25 cellular contexts compared by ENCODE assay signal in genomic region chr1:161161652-161162051, GRCh38. TPM values are rescaled to one million over a fixed set of nuclear protein-coding genes. Genes with fewer than 3 reads are reported as not detected.
A peak's percentile ranks its signal among the peaks of the same experiment; 100 is the strongest.
DNase-seq lines count a peak whose midpoint lies in the region; ATAC-seq, FAIRE-seq and TF ChIP-seq lines count a peak whose summit lies in the region.
"Had no signal": no experiment of that assay in that cellular context is flagged by ENCODE, and none has a peak within 500 bp of the region (broad histone marks: within the 10 kb centered on the region; RNA-seq: fewer than 3 reads in every experiment).

No MANE protein-coding gene starts in this region.

- no peaks in the 10 kb centered on the region for H3K27me3 ChIP-seq in DND-41 (ENCODE audit: insufficient read depth, low read length, poor library complexity)
- no peaks in the 10 kb centered on the region for H3K27me3 ChIP-seq in K562 (ENCODE audit: control insufficient read depth in 2 of 2, insufficient read depth in 2 of 2, low read length in 2 of 2)
- H3K27me3 ChIP-seq in neural progenitor cell, result no peaks in the 10 kb centered on the region
- H3K27me3 ChIP-seq: BLaER1 treated with 17β-estradiol and CSF1 and Interleukin-3, amounts not matched to agents 10 nM and 100 nM; heart right ventricle; right atrium auricular region had no signal

- no peaks in the 10 kb centered on the region for H3K9me3 Mint-ChIP-seq in activated CD4-positive, alpha-beta T cell treated with anti-CD3 and anti-CD28 coated beads, Interleukin-2, amount 10 ng/mL, durations not matched to agents 24 days and 14 days
- no peaks in the 10 kb centered on the region for H3K9me3 Mint-ChIP-seq in neural progenitor cell
- H3K9me3 Mint-ChIP-seq: activated naive CD4-positive, alpha-beta T cell treated with anti-CD3 and anti-CD28 coated beads, Interleukin-2, amount 50 U/mL, for 24 hours had no signal

- TF ChIP-seq EP300 in K562 (IDR thresholded peaks at IDR 0.05; ENCODE audit: low read length), result no peak

- H4K20me1 ChIP-seq in DND-41 (ENCODE audit: insufficient read depth, low read length) (no peaks in the 10 kb centered on the region), K562 (replicated peaks; ENCODE audit: control insufficient read depth, insufficient read depth, low read length) (no peaks in the 10 kb centered on the region), neural progenitor cell (ENCODE audit: low read depth) (no peaks in the 10 kb centered on the region)
- H4K20me1 ChIP-seq: BLaER1 treated with 17β-estradiol and CSF1 and Interleukin-3, amounts not matched to agents 10 nM and 100 nM had no signal

- in situ Hi-C loops in K562 (cut with MboI), result no loop called here

- H3K27me3 Mint-ChIP-seq in activated CD4-positive, alpha-beta T cell treated with anti-CD3 and anti-CD28 coated beads, Interleukin-2, amount 10 ng/mL, durations not matched to agents 24 days and 14 days, result no peaks in the 10 kb centered on the region
- H3K27me3 Mint-ChIP-seq in neural progenitor cell (ENCODE audit: insufficient read depth, low read depth), result peaks cover 9% of the 10 kb centered on the region
- H3K27me3 Mint-ChIP-seq: activated naive CD4-positive, alpha-beta T cell treated with anti-CD3 and anti-CD28 coated beads, Interleukin-2, amount 50 U/mL, for 24 hours had no signal

- H3K4me3 Mint-ChIP-seq in activated CD4-positive, alpha-beta T cell treated with anti-CD3 and anti-CD28 coated beads, Interleukin-2, amount 10 ng/mL, durations not matched to agents 24 days and 14 days, result peak overlapping the region; percentile 91
- peak overlapping the region; percentile 50 for H3K4me3 Mint-ChIP-seq in neural progenitor cell

- no peak overlapping the region for H3K27ac Mint-ChIP-seq in activated CD4-positive, alpha-beta T cell treated with anti-CD3 and anti-CD28 coated beads, Interleukin-2, amount 10 ng/mL, durations not matched to agents 24 days and 14 days
- no peak overlapping the region for H3K27ac Mint-ChIP-seq in neural progenitor cell
- H3K27ac Mint-ChIP-seq: activated naive CD4-positive, alpha-beta T cell treated with anti-CD3 and anti-CD28 coated beads, Interleukin-2, amount 50 U/mL, for 24 hours had no signal

- H3K79me2 ChIP-seq in DND-41 (ENCODE audit: insufficient read depth, low read length) (peaks cover 21% of the 10 kb centered on the region), K562 (ENCODE audit: control insufficient read depth, insufficient read depth, low read length) (peaks cover 55% of the 10 kb centered on the region), neural progenitor cell (ENCODE audit: low read depth) (peaks cover 11% of the 10 kb centered on the region)

- H3K4me2 ChIP-seq in DND-41 (ENCODE audit: insufficient read depth, low read length), result peak overlapping the region; percentile 88
- peak overlapping the region; percentile 83 for H3K4me2 ChIP-seq in K562 (ENCODE audit: insufficient read depth, low read length)
- no peak overlapping the region for H3K4me2 ChIP-seq in neural progenitor cell
- H3K4me2 ChIP-seq: A549 had no signal

- H3K4me3 ChIP-seq in DND-41 (ENCODE audit: low read depth in 1 of 2, low read length in 2 of 2), result no peak overlapping the region
- peak overlapping the region; percentile 17 for H3K4me3 ChIP-seq in K562
- H3K4me3 ChIP-seq in neural progenitor cell, result no peak overlapping the region
- H3K4me3 ChIP-seq: A549, heart right ventricle, right atrium auricular region had no signal

- FAIRE-seq in K562 (lab: Jason Lieb, UNC), result no peak
- FAIRE-seq: A549, GM18507, urothelium cell line had no signal

- peaks cover 36% of the 10 kb centered on the region for H3F3A ChIP-seq in neural progenitor cell (ENCODE audit: low read depth)

- no peaks in the 10 kb centered on the region for H3K9me1 ChIP-seq in K562 (ENCODE audit: control insufficient read depth, insufficient read depth, low read length)

- H3K9me3 ChIP-seq in DND-41 (ENCODE audit: insufficient read depth, low read length, severe bottlenecking) (no peaks in the 10 kb centered on the region), K562 (replicated peaks; ENCODE audit: control insufficient read depth, insufficient read depth, low read depth, low read length) (no peaks in the 10 kb centered on the region), neural progenitor cell (ENCODE audit: low read depth) (no peaks in the 10 kb centered on the region)
- H3K9me3 ChIP-seq: A549; BLaER1 treated with 17β-estradiol and CSF1 and Interleukin-3, amounts not matched to agents 10 nM and 100 nM; heart right ventricle; right atrium auricular region had no signal

- H2AFZ ChIP-seq in DND-41 (ENCODE audit: low read depth, low read length) (no peak overlapping the region), K562 (ENCODE audit: low read depth, low read length) (peak overlapping the region; percentile 51), neural progenitor cell (replicated peaks) (no peak overlapping the region)

- ATAC-seq in DND-41 (ENCODE audit: insufficient read depth, low read depth), result no peak
- no peak for ATAC-seq in K562
- ATAC-seq in HG02678 (IDR thresholded peaks at IDR 0.05; ENCODE audit: unreplicated experiment), result no peak
- ATAC-seq: A549, heart right ventricle, left ventricle myocardium superior had no signal

- no peak for TF ChIP-seq RAD21 in K562 (CRISPR knock-in tag; conservative IDR thresholded peaks at IDR 0.05 in 1 of 2, IDR thresholded peaks at IDR 0.05 in 1 of 2)

- H3K4me1 ChIP-seq in DND-41 (ENCODE audit: insufficient read depth, low read length) (peaks cover 70% of the 10 kb centered on the region), K562 (replicated peaks in 1 of 2; ENCODE audit: control insufficient read depth in 2 of 2, insufficient read depth in 2 of 2, low read length in 2 of 2) (peaks cover 61 to 68% of the 10 kb centered on the region in 2 experiments), neural progenitor cell (peaks cover 6% of the 10 kb centered on the region)

- H3K27ac ChIP-seq in DND-41 (ENCODE audit: low read length), result no peak overlapping the region
- peak overlapping the region; percentile 78 for H3K27ac ChIP-seq in K562 (ENCODE audit: extremely low read depth, low read depth, low read length)
- H3K27ac ChIP-seq in neural progenitor cell, result no peak overlapping the region
- H3K27ac ChIP-seq: A549, heart right ventricle, right atrium auricular region had no signal

- H3K36me3 ChIP-seq in DND-41 (ENCODE audit: insufficient read depth, low read length), result peaks cover 68% of the 10 kb centered on the region
- H3K36me3 ChIP-seq in K562 (ENCODE audit: control insufficient read depth, insufficient read depth, low read length), result peaks cover 69% of the 10 kb centered on the region
- no peaks in the 10 kb centered on the region for H3K36me3 ChIP-seq in neural progenitor cell

- POLR2A ChIA-PET in K562 (lab: Yijun Ruan, JAX), result interaction anchor here (0.6 to 1.7 kb wide), 10 partner anchors 8 to 306 kb away, joined by 3 to 12 read pairs (median 4); partner anchors contain the start of genes DEDD and UFC1

- 9% methylated on average over 3 of the region's 5 CpGs for WGBS in K562 (ENCODE audit: insufficient coverage, low coverage, missing lambda C conversion rate)

- TF ChIP-seq CTCF in DND-41 (IDR thresholded peaks at IDR 0.05; ENCODE audit: borderline replicate concordance, extremely low read depth, low read length, poor library complexity, severe bottlenecking), result no peak
- no peak for TF ChIP-seq CTCF in K562 (IDR thresholded peaks at IDR 0.05 in 2 of 3, conservative IDR thresholded peaks at IDR 0.05 in 1 of 3; ENCODE audit: insufficient read depth in 2 of 3, low read depth in 1 of 3, low read length in 3 of 3)
- TF ChIP-seq CTCF in neural progenitor cell (IDR thresholded peaks at IDR 0.05), result no peak

- no TSS peak for BruUV-seq in K562 (replicated peaks; lab: Mats Ljungman, UMichigan)

- peaks cover 53% of the 10 kb centered on the region for H3K4me1 Mint-ChIP-seq in activated CD4-positive, alpha-beta T cell treated with anti-CD3 and anti-CD28 coated beads, Interleukin-2, amount 10 ng/mL, durations not matched to agents 24 days and 14 days
- H3K4me1 Mint-ChIP-seq in neural progenitor cell, result peaks cover 40% of the 10 kb centered on the region

- no peak overlapping the region for H3K9ac ChIP-seq in DND-41 (ENCODE audit: low read depth, low read length)
- peak overlapping the region; percentile 65 to 88 for H3K9ac ChIP-seq in K562 (ENCODE audit: insufficient read depth in 1 of 2, low read depth in 2 of 2, low read length in 2 of 2)
- H3K9ac ChIP-seq in neural progenitor cell, result no peak overlapping the region

- no peak for DNase-seq in activated CD4-positive, alpha-beta T cell treated with anti-CD3 and anti-CD28 coated beads, Interleukin-2, amount 10 ng/mL, durations not matched to agents 24 days and 14 days
- no peak for DNase-seq in activated CD4-positive, alpha-beta T cell treated with anti-CD3 and anti-CD28 coated beads for 1 hour
- no peak for DNase-seq in DND-41
- no peak for DNase-seq in K562 (ENCODE audit: extremely low read depth in 1 of 4, low spot score in 3 of 4)
- no peak for DNase-seq in neural progenitor cell (ENCODE audit: low spot score)
- DNase-seq in SKM-1 treated with dmso at 0.1 percent for 144 hours (lab: John Stamatoyannopoulos, UW; ENCODE audit: unreplicated experiment), result no peak
- no peak for DNase-seq in NCI-H187 treated with DMSO at 0.1 percent for 48 hours (lab: John Stamatoyannopoulos, UW)
- DNase-seq: activated CD4-positive, alpha-beta T cell treated with anti-CD3 and anti-CD28 coated beads, Interleukin-2, amount 50 U/mL, for 4 hours; activated T-cell treated with anti-CD3 and anti-CD28 coated beads, Interleukin-2, amount 50 U/mL, for 1 hour; cortex of kidney; DMS 273 treated with DMSO at 0.1 percent for 48 hours; HCEC 1CT; heart right ventricle; left ventricle myocardium superior; NCI-H1417; NCI-H526; substantia nigra; SW 1271 had no signal

- CTCF ChIA-PET in K562 (lab: Yijun Ruan, JAX; ENCODE audit: low intra/inter-chr PET ratio), result no interaction called here

- peaks cover 57% of the 10 kb centered on the region for H3K36me3 Mint-ChIP-seq in activated CD4-positive, alpha-beta T cell treated with anti-CD3 and anti-CD28 coated beads, Interleukin-2, amount 10 ng/mL, durations not matched to agents 24 days and 14 days (ENCODE audit: low read depth)
- H3K36me3 Mint-ChIP-seq in neural progenitor cell, result peaks cover 23% of the 10 kb centered on the region

- TF ChIP-seq POLR2A in K562 (conservative IDR thresholded peaks at IDR 0.05), result no peak

- intact Hi-C loops in activated CD4-positive, alpha-beta T cell treated with anti-CD3 and anti-CD28 coated beads, Interleukin-2, amount 10 ng/mL, durations not matched to agents 24 days and 14 days (cut with micrococcal nuclease), result no loop called here
- intact Hi-C loops in K562 (cut with micrococcal nuclease), result no loop called here

RNA-seq across cellular contexts. Expression of gene USP21, which starts 2.4 kb away (rescaled TPM):
- total RNA-seq in activated CD4-positive, alpha-beta T cell treated with anti-CD3 and anti-CD28 coated beads, Interleukin-2, amount 10 ng/mL, durations not matched to agents 24 days and 14 days, result 32.7 and 34.7 TPM in 2 replicates
- 83.0 and 141 TPM in 2 replicates for total RNA-seq in K562 (2011; cell fraction: chromatin; rRNA removed; ENCODE audit: low replicate concordance)
- 82.2 and 86.2 TPM in 2 replicates for total RNA-seq in K562 (2011; cell fraction: nucleolus; rRNA removed)
- 77.2 and 80.0 TPM in 2 replicates for total RNA-seq in K562 (2011; cell fraction: nucleoplasm; rRNA removed)
- 21.6 and 25.7 TPM in 2 replicates for total RNA-seq in K562 (2014; rRNA removed)
- 4.9 and 5.1 TPM in 2 replicates for total RNA-seq in K562 (2014; rRNA removed; fragmentation: Illumina TruSeq; extraction: Trizol)
- total RNA-seq in K562 (2015; rRNA removed; fragmentation: Illumina TruSeq; extraction: Trizol), result 7.2 and 9.5 TPM in 2 replicates
- total RNA-seq in K562 (2021), result 41.7 and 42.7 TPM in 2 replicates
- 22.9 and 38.9 TPM in 2 replicates for polyA plus RNA-seq in K562 (2011; rRNA removed)
- 42.3 and 59.0 TPM in 2 replicates for polyA plus RNA-seq in K562 (2011; cell fraction: cytosol; rRNA removed)
- polyA plus RNA-seq in K562 (2011; cell fraction: nucleus; rRNA removed), result 238 and 248 TPM in 2 replicates
- polyA plus RNA-seq in K562 (2012), result 26.7 and 40.5 TPM in 2 replicates
- 44.9 and 52.4 TPM in 2 replicates for polyA plus RNA-seq in K562 (2014; fragmentation: Illumina TruSeq; extraction: Trizol)
- 10 to 100 TPM; 14.7 to 14.8 TPM for polyA plus RNA-seq in K562 (2014; fragmentation: Nextera tagmentation; extraction: Ambion mirVana)
- polyA plus RNA-seq in K562 (2014; rRNA removed), result 35.4 and 39.3 TPM in 2 replicates
- polyA minus RNA-seq in K562 (2011; rRNA and poly(A)+ RNA removed), result 13.3 and 16.3 TPM in 2 replicates
- 15.9 and 25.0 TPM in 2 replicates for polyA minus RNA-seq in K562 (2011; cell fraction: cytosol; rRNA and poly(A)+ RNA removed)
- 42.5 and 75.6 TPM in 2 replicates for polyA minus RNA-seq in K562 (2011; cell fraction: nucleus; rRNA and poly(A)+ RNA removed)
- 6.7 and 19.0 TPM in 2 replicates for total RNA-seq in neural progenitor cell (ENCODE audit: low replicate concordance)

RNA-seq across cellular contexts. Expression of gene PPOX, which starts 4.6 kb away (rescaled TPM):
- 28.6 and 31.1 TPM in 2 replicates for total RNA-seq in activated CD4-positive, alpha-beta T cell treated with anti-CD3 and anti-CD28 coated beads, Interleukin-2, amount 10 ng/mL, durations not matched to agents 24 days and 14 days
- total RNA-seq in K562 (2011; cell fraction: chromatin; rRNA removed; ENCODE audit: low replicate concordance), result 111 and 182 TPM in 2 replicates
- total RNA-seq in K562 (2011; cell fraction: nucleolus; rRNA removed), result 117 TPM in 2 replicates
- 116 and 129 TPM in 2 replicates for total RNA-seq in K562 (2011; cell fraction: nucleoplasm; rRNA removed)
- total RNA-seq in K562 (2014; rRNA removed) (45.9 and 66.7 TPM in 2 replicates), K562 (2014; rRNA removed; fragmentation: Illumina TruSeq; extraction: Trizol) (33.1 and 36.1 TPM in 2 replicates), K562 (2015; rRNA removed; fragmentation: Illumina TruSeq; extraction: Trizol) (22.1 and 24.9 TPM in 2 replicates), K562 (2021) (48.5 TPM in 2 replicates), neural progenitor cell (ENCODE audit: low replicate concordance) (18.3 and 42.4 TPM in 2 replicates)
- polyA plus RNA-seq in K562 (2011; rRNA removed) (57.1 and 98.3 TPM in 2 replicates), K562 (2014; fragmentation: Illumina TruSeq; extraction: Trizol) (35.4 and 38.9 TPM in 2 replicates), K562 (2014; fragmentation: Nextera tagmentation; extraction: Ambion mirVana) (10 to 100 TPM; 17.0 to 31.1 TPM), K562 (2014; rRNA removed) (55.4 and 81.8 TPM in 2 replicates)
- 56.7 and 63.8 TPM in 2 replicates for polyA plus RNA-seq in K562 (2011; cell fraction: cytosol; rRNA removed)
- polyA plus RNA-seq in K562 (2011; cell fraction: nucleus; rRNA removed), result 357 and 442 TPM in 2 replicates
- polyA plus RNA-seq in K562 (2012), result 44.3 and 62.8 TPM in 2 replicates
- 22.0 and 25.5 TPM in 2 replicates for polyA minus RNA-seq in K562 (2011; rRNA and poly(A)+ RNA removed)
- 12.2 and 28.6 TPM in 2 replicates for polyA minus RNA-seq in K562 (2011; cell fraction: cytosol; rRNA and poly(A)+ RNA removed)
- 34.2 and 56.1 TPM in 2 replicates for polyA minus RNA-seq in K562 (2011; cell fraction: nucleus; rRNA and poly(A)+ RNA removed)

RNA-seq across cellular contexts. Expression of gene UFC1, which starts 7.9 kb away (rescaled TPM):
- total RNA-seq in activated CD4-positive, alpha-beta T cell treated with anti-CD3 and anti-CD28 coated beads, Interleukin-2, amount 10 ng/mL, durations not matched to agents 24 days and 14 days, result 84.2 and 86.6 TPM in 2 replicates
- total RNA-seq in K562 (2011; cell fraction: chromatin; rRNA removed; ENCODE audit: low replicate concordance), result 38.3 and 47.8 TPM in 2 replicates
- total RNA-seq in K562 (2011; cell fraction: nucleolus; rRNA removed), result 27.1 and 28.9 TPM in 2 replicates
- 45.8 and 57.9 TPM in 2 replicates for total RNA-seq in K562 (2011; cell fraction: nucleoplasm; rRNA removed)
- total RNA-seq in K562 (2014; rRNA removed) (97.1 and 112 TPM in 2 replicates), K562 (2014; rRNA removed; fragmentation: Illumina TruSeq; extraction: Trizol) (151 TPM in 2 replicates), K562 (2015; rRNA removed; fragmentation: Illumina TruSeq; extraction: Trizol) (165 and 167 TPM in 2 replicates), K562 (2021) (92.8 and 94.2 TPM in 2 replicates), neural progenitor cell (ENCODE audit: low replicate concordance) (114 and 133 TPM in 2 replicates)
- polyA plus RNA-seq in K562 (2011; rRNA removed) (161 and 166 TPM in 2 replicates), K562 (2014; fragmentation: Illumina TruSeq; extraction: Trizol) (167 and 190 TPM in 2 replicates), K562 (2014; fragmentation: Nextera tagmentation; extraction: Ambion mirVana) (100 to 1,000 TPM; 213 to 220 TPM), K562 (2014; rRNA removed) (113 and 143 TPM in 2 replicates)
- polyA plus RNA-seq in K562 (2011; cell fraction: cytosol; rRNA removed), result 91.4 and 190 TPM in 2 replicates
- polyA plus RNA-seq in K562 (2011; cell fraction: nucleus; rRNA removed), result 39.8 and 76.0 TPM in 2 replicates
- polyA plus RNA-seq in K562 (2012), result 124 and 155 TPM in 2 replicates
- polyA minus RNA-seq in K562 (2011; rRNA and poly(A)+ RNA removed), result 154 and 155 TPM in 2 replicates
- polyA minus RNA-seq in K562 (2011; cell fraction: cytosol; rRNA and poly(A)+ RNA removed), result 56.1 and 62.8 TPM in 2 replicates
- polyA minus RNA-seq in K562 (2011; cell fraction: nucleus; rRNA and poly(A)+ RNA removed), result 16.7 and 35.9 TPM in 2 replicates

RNA-seq across cellular contexts. Expression of gene B4GALT3, which starts 15.7 kb away (rescaled TPM):
- total RNA-seq in activated CD4-positive, alpha-beta T cell treated with anti-CD3 and anti-CD28 coated beads, Interleukin-2, amount 10 ng/mL, durations not matched to agents 24 days and 14 days, result 65.1 and 69.9 TPM in 2 replicates
- total RNA-seq in K562 (2011; cell fraction: chromatin; rRNA removed; ENCODE audit: low replicate concordance), result 57.0 and 113 TPM in 2 replicates
- 102 and 112 TPM in 2 replicates for total RNA-seq in K562 (2011; cell fraction: nucleolus; rRNA removed)
- 89.3 and 101 TPM in 2 replicates for total RNA-seq in K562 (2011; cell fraction: nucleoplasm; rRNA removed)
- total RNA-seq in K562 (2014; rRNA removed), result 37.1 and 68.3 TPM in 2 replicates
- total RNA-seq in K562 (2014; rRNA removed; fragmentation: Illumina TruSeq; extraction: Trizol), result 32.0 TPM in 2 replicates
- total RNA-seq in K562 (2015; rRNA removed; fragmentation: Illumina TruSeq; extraction: Trizol), result 38.0 and 41.2 TPM in 2 replicates
- 57.6 and 59.9 TPM in 2 replicates for total RNA-seq in K562 (2021)
- polyA plus RNA-seq in K562 (2011; rRNA removed), result 31.2 and 48.5 TPM in 2 replicates
- polyA plus RNA-seq in K562 (2011; cell fraction: cytosol; rRNA removed), result 49.7 and 72.8 TPM in 2 replicates
- 118 and 168 TPM in 2 replicates for polyA plus RNA-seq in K562 (2011; cell fraction: nucleus; rRNA removed)
- polyA plus RNA-seq in K562 (2012), result 52.6 and 67.1 TPM in 2 replicates
- polyA plus RNA-seq in K562 (2014; fragmentation: Illumina TruSeq; extraction: Trizol), result 82.0 and 85.4 TPM in 2 replicates
- 100 to 1,000 TPM in 1 of 2 experiments, 10 to 100 TPM in 1; 46.1 to 103 TPM for polyA plus RNA-seq in K562 (2014; fragmentation: Nextera tagmentation; extraction: Ambion mirVana)
- 50.7 and 66.4 TPM in 2 replicates for polyA plus RNA-seq in K562 (2014; rRNA removed)
- 15.4 and 16.3 TPM in 2 replicates for polyA minus RNA-seq in K562 (2011; rRNA and poly(A)+ RNA removed)
- polyA minus RNA-seq in K562 (2011; cell fraction: cytosol; rRNA and poly(A)+ RNA removed), result 25.1 and 26.1 TPM in 2 replicates
- 21.9 and 28.3 TPM in 2 replicates for polyA minus RNA-seq in K562 (2011; cell fraction: nucleus; rRNA and poly(A)+ RNA removed)
- total RNA-seq in neural progenitor cell (ENCODE audit: low replicate concordance), result 9.5 and 36.5 TPM in 2 replicates

RNA-seq across cellular contexts. Expression of gene DEDD, which starts 29.2 kb away (rescaled TPM):
- total RNA-seq in activated CD4-positive, alpha-beta T cell treated with anti-CD3 and anti-CD28 coated beads, Interleukin-2, amount 10 ng/mL, durations not matched to agents 24 days and 14 days, result 45.7 and 46.2 TPM in 2 replicates
- 15.2 and 18.5 TPM in 2 replicates for total RNA-seq in K562 (2011; cell fraction: chromatin; rRNA removed; ENCODE audit: low replicate concordance)
- total RNA-seq in K562 (2011; cell fraction: nucleolus; rRNA removed), result 11.6 and 11.8 TPM in 2 replicates
- total RNA-seq in K562 (2011; cell fraction: nucleoplasm; rRNA removed), result 15.0 and 20.0 TPM in 2 replicates
- total RNA-seq in K562 (2014; rRNA removed), result 15.6 and 19.1 TPM in 2 replicates
- total RNA-seq in K562 (2014; rRNA removed; fragmentation: Illumina TruSeq; extraction: Trizol), result 11.6 and 12.0 TPM in 2 replicates
- total RNA-seq in K562 (2015; rRNA removed; fragmentation: Illumina TruSeq; extraction: Trizol), result 11.6 and 13.4 TPM in 2 replicates
- 26.3 and 29.0 TPM in 2 replicates for total RNA-seq in K562 (2021)
- 16.0 and 24.4 TPM in 2 replicates for polyA plus RNA-seq in K562 (2011; rRNA removed)
- 38.4 and 56.4 TPM in 2 replicates for polyA plus RNA-seq in K562 (2011; cell fraction: cytosol; rRNA removed)
- 27.9 and 37.6 TPM in 2 replicates for polyA plus RNA-seq in K562 (2011; cell fraction: nucleus; rRNA removed)
- 27.7 and 29.6 TPM in 2 replicates for polyA plus RNA-seq in K562 (2012)
- 31.4 and 35.0 TPM in 2 replicates for polyA plus RNA-seq in K562 (2014; fragmentation: Illumina TruSeq; extraction: Trizol)
- polyA plus RNA-seq in K562 (2014; fragmentation: Nextera tagmentation; extraction: Ambion mirVana), result 10 to 100 TPM; 31.6 to 41.0 TPM
- polyA plus RNA-seq in K562 (2014; rRNA removed), result 16.7 and 16.8 TPM in 2 replicates
- polyA minus RNA-seq in K562 (2011; rRNA and poly(A)+ RNA removed), result 26.2 and 47.1 TPM in 2 replicates
- 10.9 and 16.7 TPM in 2 replicates for polyA minus RNA-seq in K562 (2011; cell fraction: cytosol; rRNA and poly(A)+ RNA removed)
- polyA minus RNA-seq in K562 (2011; cell fraction: nucleus; rRNA and poly(A)+ RNA removed), result 5.1 and 6.2 TPM in 2 replicates
- 29.7 and 34.8 TPM in 2 replicates for total RNA-seq in neural progenitor cell (ENCODE audit: low replicate concordance)

Comparison
In these comparisons a context has a peak if more than half of its experiments do, and no peak if none do; other contexts are left out.
1. H3K9ac ChIP-seq: peak in K562 (2 of 2); none in DND-41 (single experiment) and neural progenitor cell (single experiment).